In genomic region chr6:18264338-18265098, GRCh38 we compare ENCODE assay signal across 8 cellular contexts. TPM values are rescaled to one million over a fixed set of nuclear protein-coding genes. Genes with fewer than 3 reads are reported as not detected.
A peak's percentile ranks its signal among the peaks of the same experiment; 100 is the strongest.
DNase-seq lines count a peak whose midpoint lies in the region; ATAC-seq and TF ChIP-seq lines count a peak whose summit lies in the region.

DEK (minus strand) TSS chr6:18264530; CDS start chr6:18263987, 543 bp downstream.

- TF ChIP-seq CTCF in OCI-LY3 (IDR thresholded peaks at IDR 0.05; ENCODE audit: low read depth, low read length) (peak; percentile 38), epithelial cell of esophagus (IDR thresholded peaks at IDR 0.05; ENCODE audit: insufficient read depth, low read depth, low read length, missing control alignments) (peak; percentile 48)

- H4K20me1 ChIP-seq in OCI-LY3 (ENCODE audit: insufficient read depth, low read length), result peaks cover 7% of the 10 kb centered on the region

- DNase-seq in D341Med (ENCODE audit: low spot score) (peak; percentile 97), HuH-7.5 (ENCODE audit: low spot score) (peak; percentile 69), activated T-cell treated with anti-CD3 and anti-CD28 coated beads for 1 hour (ENCODE audit: low read depth) (peak; percentile 82), epithelial cell of esophagus (ENCODE audit: low read depth) (peak; percentile 86)
- DNase-seq in stimulated activated CD8-positive, alpha-beta memory T cell treated with anti-CD3 and anti-CD28 coated beads, Interleukin-2, amount 100 ng/mL, for 48 hours (ENCODE audit: low read depth in 2 of 2), result peak; percentile 76 to 77

- H3K27me3 ChIP-seq in OCI-LY3 (ENCODE audit: low read depth, low read length), result no peaks in the 10 kb centered on the region
- H3K27me3 ChIP-seq in mononuclear cell (ENCODE audit: insufficient read depth, low read length), result no peaks in the 10 kb centered on the region

- no peaks in the 10 kb centered on the region for H3K9me3 ChIP-seq in OCI-LY3 (ENCODE audit: insufficient read depth, low read length)
- H3K9me3 ChIP-seq in mononuclear cell (ENCODE audit: low read depth, low read length), result no peaks in the 10 kb centered on the region

- peaks cover 25% of the 10 kb centered on the region for H3K36me3 ChIP-seq in OCI-LY3 (replicated peaks; ENCODE audit: low read depth, low read length)

- H3K27ac ChIP-seq in OCI-LY3 (ENCODE audit: low read length), result peak within 1 kb of the TSS; percentile 100

- peak within 1 kb of the TSS; percentile 94 for H3K4me3 ChIP-seq in OCI-LY3 (ENCODE audit: low read length)
- H3K4me3 ChIP-seq in epithelial cell of esophagus (ENCODE audit: low read length), result peak within 1 kb of the TSS; percentile 54
- peak within 1 kb of the TSS; percentile 83 for H3K4me3 ChIP-seq in mononuclear cell (ENCODE audit: low read length)

- peak within 1 kb of the TSS; percentile 99 for H3K9ac ChIP-seq in OCI-LY3 (ENCODE audit: low read length)

- peaks cover 62% of the 10 kb centered on the region for H3K79me2 ChIP-seq in OCI-LY3 (ENCODE audit: low read length)

- peak within 1 kb of the TSS; percentile 51 for H2AFZ ChIP-seq in OCI-LY3 (ENCODE audit: low read depth, low read length)

- H3K4me2 ChIP-seq in OCI-LY3 (ENCODE audit: low read length), result peak within 1 kb of the TSS; percentile 89

- ATAC-seq in GM21447 (IDR thresholded peaks at IDR 0.05; ENCODE audit: unreplicated experiment), result peak; percentile 43

- H3K4me1 ChIP-seq in OCI-LY3 (ENCODE audit: low read length), result peaks cover 27% of the 10 kb centered on the region
- H3K4me1 ChIP-seq in mononuclear cell (ENCODE audit: insufficient read depth, low read length), result peaks cover 48% of the 10 kb centered on the region

RNA-seq across cellular contexts. Expression of gene DEK, which starts in this region (rescaled TPM):
- total RNA-seq in mononuclear cell, result 93.3 TPM

Comparison
In these comparisons a context has a peak if more than half of its experiments do, and no peak if none do; other contexts are left out.
1. Peak in every context shown above with its lines: DNase-seq, ATAC-seq, H3K4me3 ChIP-seq and H3K27ac ChIP-seq.